ENCODE assay signal across 13 cellular contexts in genomic region chr5:34563951-34564705, GRCh38.
DNase-seq lines count a peak whose midpoint lies in the region; ATAC-seq and TF ChIP-seq lines count a peak whose summit lies in the region.
"Had no signal": no experiment of that assay in that cellular context is flagged by ENCODE, and none has a peak within 500 bp of the region (broad histone marks: within the 10 kb centered on the region; RNA-seq: fewer than 3 reads in every experiment).

No MANE protein-coding gene starts in this region.

- TF ChIP-seq CTCF in osteoblast (IDR thresholded peaks at IDR 0.05; ENCODE audit: extremely low read depth, low read depth, low read length) (no peak), type B pancreatic cell (conservative IDR thresholded peaks at IDR 0.05) (no peak)

- no peaks in the 10 kb centered on the region for H3K79me2 ChIP-seq in osteoblast (ENCODE audit: insufficient read depth, low read length)

- peak overlapping the region; percentile 87 for H3K27ac ChIP-seq in osteoblast (ENCODE audit: low read depth, low read length)
- H3K27ac ChIP-seq: gastrocnemius medialis had no signal

- ATAC-seq in SK-N-SH treated with all-trans-retinoic acid at 6 μM for 48 hours: peak; percentile 71
- ATAC-seq: gastrocnemius medialis had no signal

- H3K4me1 ChIP-seq in osteoblast (ENCODE audit: insufficient read depth, low read length): peaks cover 23% of the 10 kb centered on the region
- H3K4me1 ChIP-seq: BE2C, gastrocnemius medialis had no signal

- H3K4me2 ChIP-seq in osteoblast (ENCODE audit: insufficient read depth, low read length): peak overlapping the region; percentile 72

- peak overlapping the region; percentile 64 for H2AFZ ChIP-seq in osteoblast (ENCODE audit: low read length)

- no peaks in the 10 kb centered on the region for H3K27me3 Mint-ChIP-seq in type B pancreatic cell

- no peaks in the 10 kb centered on the region for H3K27me3 ChIP-seq in osteoblast (ENCODE audit: insufficient read depth, low read length)
- H3K27me3 ChIP-seq: gastrocnemius medialis had no signal

- H3K9me3 Mint-ChIP-seq in type B pancreatic cell: no peaks in the 10 kb centered on the region

- H3K4me3 ChIP-seq in osteoblast (ENCODE audit: insufficient read depth, low read length): peak overlapping the region; percentile 34
- H3K4me3 ChIP-seq: gastrocnemius medialis had no signal

- DNase-seq in AG08395 (ENCODE audit: low spot score): peak; percentile 15
- DNase-seq in fibroblast of peridontal ligament (ENCODE audit: extremely low read depth): peak; percentile 64
- DNase-seq in osteoblast (ENCODE audit: insufficient read length, low spot score, missing footprints): peak; percentile 90
- no peak for DNase-seq in LoVo (ENCODE audit: low spot score)
- no peak for DNase-seq in NCI-H2081 treated with DMSO at 0.1 percent for 48 hours (lab: John Stamatoyannopoulos, UW)
- no peak for DNase-seq in HuH-7 (ENCODE audit: low spot score)
- no peak for DNase-seq in type B pancreatic cell (ENCODE audit: extremely low spot score, unreplicated experiment)
- DNase-seq: BE2C; gastrocnemius medialis; NCI-H1436; stimulated activated naive CD4-positive, alpha-beta T cell; T-helper 9 cell had no signal

- H3K9me3 ChIP-seq in osteoblast (ENCODE audit: low read depth, low read length): no peaks in the 10 kb centered on the region
- H3K9me3 ChIP-seq: BE2C, gastrocnemius medialis had no signal

- H3K27ac Mint-ChIP-seq in type B pancreatic cell: no peak overlapping the region

- H3K36me3 Mint-ChIP-seq in type B pancreatic cell: no peaks in the 10 kb centered on the region

- H3K4me1 Mint-ChIP-seq in type B pancreatic cell (ENCODE audit: unreplicated experiment): peaks cover 14% of the 10 kb centered on the region

- H4K20me1 ChIP-seq in osteoblast (ENCODE audit: insufficient read depth, low read length): no peaks in the 10 kb centered on the region

- H3K36me3 ChIP-seq in osteoblast (ENCODE audit: insufficient read depth, low read length): no peaks in the 10 kb centered on the region
- H3K36me3 ChIP-seq: BE2C, gastrocnemius medialis had no signal

- no peak overlapping the region for H3K4me3 Mint-ChIP-seq in type B pancreatic cell

TF ChIP-seq in SK-N-SH treated with all-trans-retinoic acid at 6 μM for 48 hours, 23 proteins besides CTCF, POLR2A, EP300 and RAD21:
- no peak for TF ChIP-seq GLIS3 (CRISPR knock-in tag; IDR thresholded peaks at IDR 0.05)
- TF ChIP-seq ZNF565 (CRISPR knock-in tag; conservative IDR thresholded peaks at IDR 0.05; ENCODE audit: low read depth): no peak
- TF ChIP-seq TSHZ2 (CRISPR knock-in tag; IDR thresholded peaks at IDR 0.05): no peak
- TF ChIP-seq OSR1 (CRISPR knock-in tag; IDR thresholded peaks at IDR 0.05): no peak
- no peak for TF ChIP-seq TOX (CRISPR knock-in tag; IDR thresholded peaks at IDR 0.05; ENCODE audit: borderline replicate concordance)

Comparison
In these comparisons a context has a peak if more than half of its experiments do, and no peak if none do; other contexts are left out.
1. DNase-seq: peak in AG08395 (single experiment), fibroblast of peridontal ligament (single experiment) and osteoblast (single experiment); none in LoVo (single experiment), NCI-H2081 treated with DMSO at 0.1 percent for 48 hours (single experiment), HuH-7 (single experiment) and type B pancreatic cell (single experiment).